Comparison of ENCODE assay signal across 22 cellular contexts in genomic region chr12:20392339-20392738, GRCh38.
"Had no signal": no experiment of that assay in that cellular context is flagged by ENCODE, and none has a peak within 500 bp of the region (broad histone marks: within the 10 kb centered on the region; RNA-seq: fewer than 3 reads in every experiment).

No MANE protein-coding gene starts in this region.

- H3K27ac Mint-ChIP-seq: dendritic cell treated with granulocyte-macrophage colony-stimulating factor and Interleukin-4, amounts not matched to agents 40 ng/mL and 50 ng/mL, for 4 days; effector memory CD8-positive, alpha-beta T cell; endodermal cell; mesothelial cell of epicardium; naive thymus-derived CD4-positive, alpha-beta T cell had no signal

- H3K27me3 Mint-ChIP-seq: dendritic cell treated with granulocyte-macrophage colony-stimulating factor and Interleukin-4, amounts not matched to agents 40 ng/mL and 50 ng/mL, for 4 days; effector memory CD8-positive, alpha-beta T cell; naive thymus-derived CD4-positive, alpha-beta T cell had no signal

- H3K4me1 Mint-ChIP-seq: naive thymus-derived CD4-positive, alpha-beta T cell had no signal

- H3K4me1 ChIP-seq: esophagus squamous epithelium, gastrocnemius medialis, lower lobe of right lung had no signal

- H3K9me3 ChIP-seq: colonic mucosa, esophagus squamous epithelium, gastrocnemius medialis, heart right ventricle, lower lobe of right lung had no signal

- H3K27ac ChIP-seq: colonic mucosa, epithelial cell of prostate, esophagus squamous epithelium, gastrocnemius medialis, lower lobe of right lung had no signal

- H3K4me3 ChIP-seq: colonic mucosa, esophagus squamous epithelium, gastrocnemius medialis, heart right ventricle, lower lobe of right lung had no signal

- H3K9me3 Mint-ChIP-seq: dendritic cell treated with granulocyte-macrophage colony-stimulating factor and Interleukin-4, amounts not matched to agents 40 ng/mL and 50 ng/mL, for 4 days; endodermal cell had no signal

- H3K36me3 Mint-ChIP-seq: mesothelial cell of epicardium; naive thymus-derived CD4-positive, alpha-beta T cell had no signal

- DNase-seq: colonic mucosa; cortex of kidney; effector CD8-positive, alpha-beta T cell; effector memory CD8-positive, alpha-beta T cell; endodermal cell; erythroblast; esophagus squamous epithelium; foreskin fibroblast; foreskin melanocyte; gastrocnemius medialis; heart right ventricle; hippocampal formation; left colon; left ventricle myocardium superior; lower lobe of right lung; mesenchymal stem cell; naive thymus-derived CD4-positive, alpha-beta T cell had no signal

- ATAC-seq: effector memory CD8-positive, alpha-beta T cell; esophagus mucosa; gastrocnemius medialis; heart right ventricle; left colon; left lobe of liver; left ventricle myocardium superior; lower lobe of right lung; naive thymus-derived CD4-positive, alpha-beta T cell had no signal

- H3K27me3 ChIP-seq: colonic mucosa, esophagus squamous epithelium, gastrocnemius medialis, heart right ventricle had no signal

- H3K36me3 ChIP-seq: colonic mucosa, esophagus squamous epithelium, gastrocnemius medialis, heart right ventricle, lower lobe of right lung had no signal

- H3K4me3 Mint-ChIP-seq: dendritic cell treated with granulocyte-macrophage colony-stimulating factor and Interleukin-4, amounts not matched to agents 40 ng/mL and 50 ng/mL, for 4 days; effector memory CD8-positive, alpha-beta T cell; endodermal cell; mesothelial cell of epicardium; naive thymus-derived CD4-positive, alpha-beta T cell had no signal
